11 cellular contexts compared by ENCODE assay signal in the genomic region with DNA sequence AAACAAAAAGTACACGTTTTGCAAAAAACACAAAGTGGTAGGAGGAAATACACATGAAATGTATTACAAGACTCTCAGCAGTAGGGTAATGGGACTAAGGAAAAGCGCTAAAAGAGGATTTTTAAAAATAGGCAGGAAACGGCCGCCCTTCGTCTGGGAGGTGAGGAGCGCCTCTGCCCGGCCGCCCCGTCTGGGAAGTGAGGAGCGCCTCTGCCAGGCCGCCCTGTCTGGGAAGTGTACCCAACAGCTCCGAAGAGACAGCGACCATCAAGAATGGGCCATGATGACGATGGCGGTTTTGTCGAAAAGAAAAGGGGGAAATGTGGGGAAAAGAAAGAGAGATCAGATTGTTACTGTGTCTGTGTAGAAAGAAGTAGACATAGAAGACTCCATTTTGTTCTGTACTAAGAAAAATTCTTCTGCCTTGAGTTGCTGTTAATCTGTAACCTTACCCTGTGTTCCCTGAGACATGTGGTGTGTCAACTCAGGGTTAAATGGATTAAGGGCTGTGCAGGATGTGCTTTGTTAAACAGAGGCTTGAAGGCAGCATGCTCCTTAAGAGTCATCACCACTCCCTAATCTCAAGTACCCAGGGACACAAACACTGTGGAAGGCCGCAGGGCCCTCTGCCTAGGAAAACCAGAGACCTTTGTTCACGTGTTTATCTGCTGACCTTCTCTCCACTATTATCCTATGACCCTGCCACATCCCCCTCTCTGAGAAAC. TPM values are rescaled to one million over a fixed set of nuclear protein-coding genes. Genes with fewer than 3 reads are reported as not detected.
DNase-seq lines count a peak whose midpoint lies in the region; ATAC-seq, FAIRE-seq and TF ChIP-seq lines count a peak whose summit lies in the region.
"Not testable (repeated sequence)": the region's sequence is repeated elsewhere in the genome, so short reads cannot be mapped to it uniquely, and the experiment has no call there.
"Had no signal": no experiment of that assay in that cellular context is flagged by ENCODE, and none has a peak within 500 bp of the region (broad histone marks: within the 10 kb centered on the region; RNA-seq: fewer than 3 reads in every experiment).

No MANE protein-coding gene starts in this region.

- H3K4me3 ChIP-seq in A549; epithelial cell of proximal tubule (ENCODE audit: low read depth, low read length); transverse colon: not testable (repeated sequence)

- TF ChIP-seq RAD21 in A549 (conservative IDR thresholded peaks at IDR 0.05 in 1 of 2, IDR thresholded peaks at IDR 0.05 in 1 of 2): not testable (repeated sequence)

- peak overlapping the region; percentile 56 for H3K27ac Mint-ChIP-seq in activated naive CD4-positive, alpha-beta T cell treated with anti-CD3 and anti-CD28 coated beads, Interleukin-2, amount 50 U/mL, for 24 hours
- peak overlapping the region; percentile 75 to 91 (median 89) for H3K27ac Mint-ChIP-seq in nephron

- H3K9me3 ChIP-seq in A549, transverse colon: not testable (repeated sequence)

- peak in 1 of 2 experiments; percentile 79 for DNase-seq in A549 (ENCODE audit: low read depth in 1 of 2, low spot score in 1 of 2)
- peak; percentile 14 for DNase-seq in DMS53 treated with DMSO at 0.1 percent for 48 hours (lab: John Stamatoyannopoulos, UW; ENCODE audit: unreplicated experiment)
- DNase-seq in NCI-H524 treated with DMSO at 0.1 percent for 48 hours (lab: John Stamatoyannopoulos, UW): peak; percentile 67
- DNase-seq in epithelial cell of proximal tubule (ENCODE audit: low read depth): peak; percentile 73
- DNase-seq in iris pigment epithelial cell (ENCODE audit: low read depth): peak; percentile 66
- DNase-seq in transverse colon: not testable (repeated sequence)

- H3K27ac ChIP-seq in A549 (peak overlapping the region; percentile 55 to 73; a peak in 5 of 6 replicates), transverse colon (peak overlapping the region in 3 of 4 donors; percentile 49 to 94 (median 56))

- CTCF ChIA-PET in A549 (lab: Yijun Ruan, JAX): interaction anchor here (0.9 to 3.3 kb wide), 4 partner anchors 38 to 173 kb away, joined by 3 to 8 read pairs (median 4); a partner anchor contains a TSS

- TF ChIP-seq POLR2A in A549 (IDR thresholded peaks at IDR 0.05; ENCODE audit: low read length); transverse colon (IDR thresholded peaks at IDR 0.05): not testable (repeated sequence)

- not testable (repeated sequence) for TF ChIP-seq CTCF in A549 (IDR thresholded peaks at IDR 0.05); epithelial cell of proximal tubule (conservative IDR thresholded peaks at IDR 0.05; ENCODE audit: low read depth, low read length); nephron (IDR thresholded peaks at IDR 0.05; ENCODE audit: unreplicated experiment in 3 of 3); transverse colon (IDR thresholded peaks at IDR 0.05)

- TF ChIP-seq EP300 in A549 (IDR thresholded peaks at IDR 0.05); transverse colon (IDR thresholded peaks at IDR 0.05; ENCODE audit: low read depth): not testable (repeated sequence)

- H3K4me3 Mint-ChIP-seq in activated naive CD4-positive, alpha-beta T cell treated with anti-CD3 and anti-CD28 coated beads, Interleukin-2, amount 50 U/mL, for 24 hours; nephron: not testable (repeated sequence)

- not testable (repeated sequence) for H3K9me3 Mint-ChIP-seq in activated naive CD4-positive, alpha-beta T cell treated with anti-CD3 and anti-CD28 coated beads, Interleukin-2, amount 50 U/mL, for 24 hours; nephron

- H3K36me3 ChIP-seq in transverse colon: peaks cover 0 to 36% (median 9%) of the 10 kb centered on the region in 4 donors

- intact Hi-C loops in transverse colon (cut with DNase I; ENCODE audit: low total_unique reads): not testable (repeated sequence)

- H3K4me1 Mint-ChIP-seq in activated naive CD4-positive, alpha-beta T cell treated with anti-CD3 and anti-CD28 coated beads, Interleukin-2, amount 50 U/mL, for 24 hours; nephron: not testable (repeated sequence)

- in situ Hi-C loops in transverse colon (cut with MboI; ENCODE audit: low pct_ligation_motif_present in 1 of 4, low pct_unique_long_range_greater_than_20kb in 1 of 4, low sequenced_read_pairs in 3 of 4): not testable (repeated sequence)

- not testable (repeated sequence) for H3K27me3 ChIP-seq in transverse colon

- H3K4me1 ChIP-seq in A549: peaks cover 22% of the 10 kb centered on the region
- not testable (repeated sequence) for H3K4me1 ChIP-seq in transverse colon

- not testable (repeated sequence) for ATAC-seq in A549

- H3K36me3 Mint-ChIP-seq in activated naive CD4-positive, alpha-beta T cell treated with anti-CD3 and anti-CD28 coated beads, Interleukin-2, amount 50 U/mL, for 24 hours; nephron (ENCODE audit: low read depth): not testable (repeated sequence)

- 82% methylated on average over 18 of the region's 18 CpGs for WGBS in A549 (ENCODE audit: missing lambda C conversion rate)
- 51 to 83% methylated on average over 3 to 18 of the region's 18 CpGs for WGBS in transverse colon (ENCODE audit: low coverage in 1 of 2), 2 donors

- H3K4me2 ChIP-seq in A549: peak overlapping the region; percentile 24

- not testable (repeated sequence) for H3K27me3 Mint-ChIP-seq in activated naive CD4-positive, alpha-beta T cell treated with anti-CD3 and anti-CD28 coated beads, Interleukin-2, amount 50 U/mL, for 24 hours; nephron (ENCODE audit: low read depth)

- POLR2A ChIA-PET in A549 (lab: Yijun Ruan, JAX): not testable (repeated sequence)

- not testable (repeated sequence) for FAIRE-seq in A549 (lab: Jason Lieb, UNC)

TF ChIP-seq in A549, 52 proteins besides CTCF, POLR2A, EP300 and RAD21:
- TF ChIP-seq FOXS1 (CRISPR knock-in tag; IDR thresholded peaks at IDR 0.05): 0 out of 2 replicates have a peak, but pooled peaks have one; percentile 36
- 0 out of 2 replicates have a peak, but pooled peaks have one; percentile 47 for TF ChIP-seq HOXB13 (CRISPR knock-in tag; IDR thresholded peaks at IDR 0.05; ENCODE audit: low read depth)
- not testable (repeated sequence) for TF ChIP-seq FOSL2 (IDR thresholded peaks at IDR 0.05)
- TF ChIP-seq FOSL2 (CRISPR knock-in tag; IDR thresholded peaks at IDR 0.05): peak; percentile 16; the same call in 1 of the 2 replicates

RNA-seq across cellular contexts. Expression of a gene that starts 5.2 kb away (rescaled TPM):
- 2.5 and 3.3 TPM in 2 replicates for polyA plus RNA-seq in A549 (2011; rRNA removed)
- 0.87 and 1.2 TPM in 2 replicates for polyA plus RNA-seq in A549 (2012; cell fraction: cytosol; rRNA removed)
- polyA plus RNA-seq in A549 (2012; cell fraction: nucleus; rRNA removed): 4.4 and 6.3 TPM in 2 replicates
- polyA plus RNA-seq in A549 (2017; fragmentation: RNase III; extraction: RNeasy Plus Mini Kit Qiagen cat#74134 plus additional on column Dnase treatment): 0.38 to 0.94 TPM (median 0.84 TPM) in 3 replicates
- polyA minus RNA-seq in A549 (2011; rRNA and poly(A)+ RNA removed): 1.7 and 2.4 TPM in 2 replicates
- not detected in 2 replicates for total RNA-seq in epithelial cell of proximal tubule
- 1,000 to 10,000 TPM; 1,815 to 4,845 (median 3,695) TPM for total RNA-seq in transverse colon
- total RNA-seq: SJSA1 had no signal
- polyA plus RNA-seq: GM23338 had no signal

RNA-seq across cellular contexts. Expression of a gene that starts 18.5 kb away (rescaled TPM):
- polyA plus RNA-seq in A549 (2011; rRNA removed) (0.27 TPM in 1 of 2 replicates, not detected in the other), A549 (2017; fragmentation: RNase III; extraction: RNeasy Plus Mini Kit Qiagen cat#74134 plus additional on column Dnase treatment) (not detected in 3 replicates)
- polyA plus RNA-seq in A549 (2012; cell fraction: cytosol; rRNA removed): 0.25 and 0.38 TPM in 2 replicates
- 0.29 TPM in 1 of 2 replicates, not detected in the other for polyA plus RNA-seq in A549 (2012; cell fraction: nucleus; rRNA removed)
- not detected in 2 replicates for polyA minus RNA-seq in A549 (2011; rRNA and poly(A)+ RNA removed)
- total RNA-seq in epithelial cell of proximal tubule (4.4 TPM in 1 of 2 replicates, not detected in the other), transverse colon (not detected)
- total RNA-seq: PC-3, SJSA1 had no signal

RNA-seq across cellular contexts. Expression of a gene that starts 24.1 kb away (rescaled TPM):
- polyA plus RNA-seq in A549 (2011; rRNA removed) (383 and 431 TPM in 2 replicates), A549 (2017; fragmentation: RNase III; extraction: RNeasy Plus Mini Kit Qiagen cat#74134 plus additional on column Dnase treatment) (393 to 394 TPM (median 394 TPM) in 3 replicates)
- 437 and 495 TPM in 2 replicates for polyA plus RNA-seq in A549 (2012; cell fraction: cytosol; rRNA removed)
- polyA plus RNA-seq in A549 (2012; cell fraction: nucleus; rRNA removed): 459 and 460 TPM in 2 replicates
- polyA minus RNA-seq in A549 (2011; rRNA and poly(A)+ RNA removed): 166 and 194 TPM in 2 replicates
- total RNA-seq in epithelial cell of proximal tubule (41.2 and 45.5 TPM in 2 replicates), transverse colon (100 to 1,000 TPM; 181 to 313 (median 228) TPM)

RNA-seq across cellular contexts. Expression of a gene that starts 34.2 kb away (rescaled TPM):
- not detected in 2 replicates for polyA plus RNA-seq in A549 (2011; rRNA removed)
- 0.19 TPM in 1 of 2 replicates, not detected in the other for polyA plus RNA-seq in A549 (2012; cell fraction: cytosol; rRNA removed)
- polyA plus RNA-seq in A549 (2012; cell fraction: nucleus; rRNA removed): not detected in 2 replicates
- polyA plus RNA-seq in A549 (2017; fragmentation: RNase III; extraction: RNeasy Plus Mini Kit Qiagen cat#74134 plus additional on column Dnase treatment): not detected in 3 replicates
- polyA minus RNA-seq in A549 (2011; rRNA and poly(A)+ RNA removed): not detected in 2 replicates
- not detected in 2 replicates for total RNA-seq in epithelial cell of proximal tubule
- total RNA-seq in transverse colon: not detected
- total RNA-seq: GM23338, PC-3, SJSA1 had no signal

RNA-seq across cellular contexts. Expression of a gene that starts 42.2 kb away (rescaled TPM):
- polyA plus RNA-seq in A549 (2011; rRNA removed) (440 and 487 TPM in 2 replicates), A549 (2017; fragmentation: RNase III; extraction: RNeasy Plus Mini Kit Qiagen cat#74134 plus additional on column Dnase treatment) (372 to 383 TPM (median 380 TPM) in 3 replicates)
- 346 and 419 TPM in 2 replicates for polyA plus RNA-seq in A549 (2012; cell fraction: cytosol; rRNA removed)
- 557 and 713 TPM in 2 replicates for polyA plus RNA-seq in A549 (2012; cell fraction: nucleus; rRNA removed)
- 477 and 485 TPM in 2 replicates for polyA minus RNA-seq in A549 (2011; rRNA and poly(A)+ RNA removed)
- total RNA-seq in epithelial cell of proximal tubule (224 and 403 TPM in 2 replicates), transverse colon (100 to 1,000 TPM; 139 to 200 (median 174) TPM)

Comparison
In these comparisons a context has a peak if more than half of its experiments do, and no peak if none do; other contexts are left out.
1. RNA of a gene that starts 5.2 kb away (total RNA-seq): 1,815 to 4,845 TPM in transverse colon; not detected in epithelial cell of proximal tubule; every median in the first group is over 1,000 times any median in the second.